Comparison of ENCODE assay signal across 1 cellular context in genomic region chr22:31090217-31091085, GRCh38.
TF ChIP-seq lines count a peak whose summit lies in the region.

No MANE protein-coding gene starts in this region.

TF ChIP-seq in IMR-90, 13 proteins besides CTCF, POLR2A, EP300 and RAD21:
- TF ChIP-seq ELK1 (IDR thresholded peaks at IDR 0.05; ENCODE audit: borderline replicate concordance, low read depth, low read length) (no peak), RCOR1 (IDR thresholded peaks at IDR 0.05; ENCODE audit: insufficient replicate concordance, low read length) (no peak), USF2 (IDR thresholded peaks at IDR 0.05; ENCODE audit: low read depth, low read length) (no peak), CEBPB (IDR thresholded peaks at IDR 0.05; ENCODE audit: low read depth, low read length) (no peak), RFX5 (IDR thresholded peaks at IDR 0.05; ENCODE audit: low read depth, low read length) (no peak), CHD1 (IDR thresholded peaks at IDR 0.05; ENCODE audit: low read depth, low read length) (no peak), MXI1 (IDR thresholded peaks at IDR 0.05; ENCODE audit: borderline replicate concordance, low read depth, low read length) (no peak), BHLHE40 (IDR thresholded peaks at IDR 0.05; ENCODE audit: low read depth, low read length) (no peak), FOS (IDR thresholded peaks at IDR 0.05; ENCODE audit: low read depth, low read length) (no peak), SMC3 (IDR thresholded peaks at IDR 0.05; ENCODE audit: low read depth, low read length) (no peak), MAFK (IDR thresholded peaks at IDR 0.05; ENCODE audit: low read depth, low read length) (no peak), MAZ (IDR thresholded peaks at IDR 0.05; ENCODE audit: borderline replicate concordance, low read depth, low read length) (no peak), NFE2L2 (IDR thresholded peaks at IDR 0.05; ENCODE audit: low read depth, low read length) (no peak)
TF ChIP-seq in IMR-90: peak in this region for 0.
